3 cellular contexts compared by ENCODE assay signal in genomic region chr6:99036672-99037071, GRCh38.
"Had no signal": no experiment of that assay in that cellular context is flagged by ENCODE, and none has a peak within 500 bp of the region (broad histone marks: within the 10 kb centered on the region; RNA-seq: fewer than 3 reads in every experiment).

No MANE protein-coding gene starts in this region.

- H3K4me3 ChIP-seq: GM12878 had no signal

- DNase-seq: GDM1, GF-D8 had no signal
